ENCODE assay signal across 14 cellular contexts in the genomic region with DNA sequence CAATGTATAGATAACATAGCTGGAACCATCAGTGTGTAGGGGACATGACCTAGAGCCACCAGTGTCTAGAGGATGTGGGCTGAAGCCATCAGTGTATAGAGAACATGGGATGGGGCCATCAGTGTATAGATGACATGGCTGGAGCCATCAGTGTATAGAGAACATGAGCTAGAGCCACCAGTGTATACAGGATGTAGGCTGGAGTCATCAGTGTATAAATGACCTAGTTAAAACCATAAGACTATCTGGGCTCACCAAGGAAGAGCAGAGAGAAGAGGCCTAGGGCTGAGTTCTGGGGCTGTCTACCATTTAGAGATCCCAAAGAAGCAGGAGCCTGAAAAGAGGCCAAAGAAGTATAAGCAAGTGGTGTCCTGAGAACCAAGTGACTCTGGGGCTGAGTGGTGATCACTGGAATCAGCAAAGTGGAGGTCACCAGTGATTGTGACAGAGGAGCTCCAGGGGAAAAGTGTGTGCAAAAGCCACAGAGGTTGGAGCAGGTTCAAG. TPM values are rescaled to one million over a fixed set of nuclear protein-coding genes. Genes with fewer than 3 reads are reported as not detected.
DNase-seq lines count a peak whose midpoint lies in the region; ATAC-seq and TF ChIP-seq lines count a peak whose summit lies in the region.
"Had no signal": no experiment of that assay in that cellular context is flagged by ENCODE, and none has a peak within 500 bp of the region (broad histone marks: within the 10 kb centered on the region; RNA-seq: fewer than 3 reads in every experiment).

No MANE protein-coding gene starts in this region.

- no peaks in the 10 kb centered on the region for H3K9me3 ChIP-seq in tibial artery
- H3K9me3 ChIP-seq: suprapubic skin had no signal

- CTCF ChIA-PET in activated CD4-positive, alpha-beta memory T cell treated with anti-CD3 and anti-CD28 coated beads for 36 hours (lab: Charles Lee) = interaction anchor here (1.2 kb wide), 1 partner anchor 24 kb away, joined by 3 read pairs; no protein-coding TSS in a partner anchor

- intact Hi-C loops in activated CD4-positive, alpha-beta memory T cell treated with anti-CD3 and anti-CD28 coated beads for 36 hours (cut with micrococcal nuclease) = no loop called here
- intact Hi-C loops in left colon (cut with DNase I, micrococcal nuclease) = no loop called here
- intact Hi-C loops in tibial artery (cut with DNase I; ENCODE audit: low total_unique reads) = no loop called here

- H3K36me3 ChIP-seq in tibial artery = no peaks in the 10 kb centered on the region
- H3K36me3 ChIP-seq: suprapubic skin had no signal

- H3K4me1 Mint-ChIP-seq in activated CD4-positive, alpha-beta memory T cell treated with anti-CD3 and anti-CD28 coated beads for 36 hours (ENCODE audit: low read depth) = peaks cover 28% of the 10 kb centered on the region

- H3K9me3 Mint-ChIP-seq in activated CD4-positive, alpha-beta memory T cell treated with anti-CD3 and anti-CD28 coated beads for 36 hours = no peaks in the 10 kb centered on the region

- TF ChIP-seq CTCF in tibial artery (IDR thresholded peaks at IDR 0.05) = no peak

- H3K4me3 Mint-ChIP-seq in activated CD4-positive, alpha-beta memory T cell treated with anti-CD3 and anti-CD28 coated beads for 36 hours = peak overlapping the region; percentile 7

- H3K4me1 ChIP-seq in tibial artery = peaks cover 6 to 82% (median 49%) of the 10 kb centered on the region in 4 donors

- H3K27me3 ChIP-seq in tibial artery = no peaks in the 10 kb centered on the region
- H3K27me3 ChIP-seq: suprapubic skin had no signal

- H3K4me3 ChIP-seq in tibial artery = no peak overlapping the region
- H3K4me3 ChIP-seq: suprapubic skin had no signal

- no peaks in the 10 kb centered on the region for H3K27me3 Mint-ChIP-seq in activated CD4-positive, alpha-beta memory T cell treated with anti-CD3 and anti-CD28 coated beads for 36 hours

- H3K36me3 Mint-ChIP-seq in activated CD4-positive, alpha-beta memory T cell treated with anti-CD3 and anti-CD28 coated beads for 36 hours = no peaks in the 10 kb centered on the region

- peak overlapping the region; percentile 26 for H3K27ac Mint-ChIP-seq in activated CD4-positive, alpha-beta memory T cell treated with anti-CD3 and anti-CD28 coated beads for 36 hours

- H3K27ac ChIP-seq in tibial artery = peak overlapping the region; percentile 83 to 90
- H3K27ac ChIP-seq: suprapubic skin had no signal

- POLR2A ChIA-PET in activated CD4-positive, alpha-beta memory T cell treated with anti-CD3 and anti-CD28 coated beads for 36 hours (lab: Charles Lee) = no interaction called here

- peak; percentile 25 to 30 for DNase-seq in activated T-cell treated with anti-CD3 and anti-CD28 coated beads, Interleukin-2, amount 50 U/mL, for 48 hours
- no peak for DNase-seq in activated T-cell treated with anti-CD3 and anti-CD28 coated beads, Interleukin-2, amount 50 U/mL, for 1 hour
- peak; percentile 20 for DNase-seq in activated CD4-positive, alpha-beta memory T cell treated with anti-CD3 and anti-CD28 coated beads for 36 hours
- peak; percentile 1 to 14 for DNase-seq in left colon
- peak in 1 of 2 donors; percentile 46 for DNase-seq in tibial artery
- no peak for DNase-seq in NCI-H1048 (lab: John Stamatoyannopoulos, UW)
- no peak for DNase-seq in NCI-H226
- DNase-seq: activated gamma-delta T cell treated with Interleukin-2 at 50 U/mL for 16 hours; EL; foreskin melanocyte; NCI-H446 treated with DMSO at 0.1 percent for 48 hours; stimulated activated CD4-positive, alpha-beta T cell treated with anti-CD3 and anti-CD28 coated beads, Interleukin-4, amount 100 ng/mL, for 4 hours had no signal

- no peak for ATAC-seq in left colon
- ATAC-seq in GM21423 (IDR thresholded peaks at IDR 0.05; ENCODE audit: unreplicated experiment) = no peak

RNA-seq across cellular contexts. Expression of a gene that starts 41.0 kb away (rescaled TPM):
- total RNA-seq in activated CD4-positive, alpha-beta memory T cell treated with anti-CD3 and anti-CD28 coated beads for 36 hours = 1 to 10 TPM; 6.5 to 7.9 TPM
- 1 to 10 TPM; 6.6 to 8.5 TPM for total RNA-seq in left colon

Comparison
In these comparisons a context has a peak if more than half of its experiments do, and no peak if none do; other contexts are left out.
1. DNase-seq: peak in activated T-cell treated with anti-CD3 and anti-CD28 coated beads, Interleukin-2, amount 50 U/mL, for 48 hours (2 of 2), activated CD4-positive, alpha-beta memory T cell treated with anti-CD3 and anti-CD28 coated beads for 36 hours (single experiment) and left colon (2 of 2); none in activated T-cell treated with anti-CD3 and anti-CD28 coated beads, Interleukin-2, amount 50 U/mL, for 1 hour (single experiment), NCI-H1048 (single experiment) and NCI-H226 (single experiment).